ENCODE assay signal across 8 cellular contexts in genomic region chr14:41285193-41285748, GRCh38.
A peak's percentile ranks its signal among the peaks of the same experiment; 100 is the strongest.
DNase-seq lines count a peak whose midpoint lies in the region; ATAC-seq and TF ChIP-seq lines count a peak whose summit lies in the region.

No MANE protein-coding gene starts in this region.

- intact Hi-C loops in vagina (cut with DNase I): no loop called here

- DNase-seq in SIG-M5 treated with dmso at 0.1 percent for 504 hours (lab: John Stamatoyannopoulos, UW; ENCODE audit: unreplicated experiment) (peak; percentile 27), SIG-M5 (lab: John Stamatoyannopoulos, UW) (no peak), NCI-H2171 treated with DMSO at 0.1 percent for 48 hours (lab: John Stamatoyannopoulos, UW) (peak; percentile 97), brain microvascular endothelial cell (peak; percentile 6), renal cortical epithelial cell (ENCODE audit: low read depth) (peak; percentile 2), vagina (ENCODE audit: extremely low spot score in 2 of 2) (no peak), AG08396 (ENCODE audit: low spot score) (no peak)

- no peaks in the 10 kb centered on the region for H3K36me3 ChIP-seq in brain microvascular endothelial cell (replicated peaks)
- H3K36me3 ChIP-seq in vagina: no peaks in the 10 kb centered on the region

- in situ Hi-C loops in brain microvascular endothelial cell (cut with HindIII; ENCODE audit: low pct_ligation_motif_present, low sequenced_read_pairs): no loop called here

- TF ChIP-seq POLR2A in vagina (IDR thresholded peaks at IDR 0.05): no peak

- H3K27me3 ChIP-seq in brain microvascular endothelial cell (replicated peaks) (no peaks in the 10 kb centered on the region), vagina (no peaks in the 10 kb centered on the region)

- no peaks in the 10 kb centered on the region for H3K9me3 ChIP-seq in vagina

- TF ChIP-seq CTCF in brain microvascular endothelial cell (IDR thresholded peaks at IDR 0.05; ENCODE audit: low read depth, low read length, missing control alignments) (no peak), vagina (IDR thresholded peaks at IDR 0.05) (no peak)

- no peak overlapping the region for H3K4me3 ChIP-seq in brain microvascular endothelial cell (ENCODE audit: low read depth, low read length)
- H3K4me3 ChIP-seq in vagina: no peak overlapping the region

- ATAC-seq in HG03432 (IDR thresholded peaks at IDR 0.05; ENCODE audit: unreplicated experiment): no peak

- H3K4me1 ChIP-seq in vagina: no peaks in the 10 kb centered on the region

- H3K27ac ChIP-seq in brain microvascular endothelial cell (no peak overlapping the region), vagina (no peak overlapping the region)

Comparison
In these comparisons a context has a peak if more than half of its experiments do, and no peak if none do; other contexts are left out.
1. DNase-seq: peak in SIG-M5 treated with dmso at 0.1 percent for 504 hours (single experiment), NCI-H2171 treated with DMSO at 0.1 percent for 48 hours (single experiment), brain microvascular endothelial cell (single experiment) and renal cortical epithelial cell (single experiment); none in SIG-M5 (single experiment), vagina (0 of 2) and AG08396 (single experiment).